In genomic region chr11:6619021-6619745, GRCh38 we compare ENCODE assay signal across 8 cellular contexts. TPM values are rescaled to one million over a fixed set of nuclear protein-coding genes. Genes with fewer than 3 reads are reported as not detected.
A peak's percentile ranks its signal among the peaks of the same experiment; 100 is the strongest.
DNase-seq lines count a peak whose midpoint lies in the region; ATAC-seq and TF ChIP-seq lines count a peak whose summit lies in the region.

TSS of gene TPP1 (minus strand) at chr11:6619422. CDS start at chr11:6619400, 22 bp downstream.

- peak; percentile 96 for DNase-seq in EH (ENCODE audit: low read depth)
- peak; percentile 18 for DNase-seq in GOT3 (lab: John Stamatoyannopoulos, UW)
- DNase-seq in LHCN-M2 (ENCODE audit: low read depth): peak; percentile 95
- peak; percentile 91 for DNase-seq in RPMI7951 (ENCODE audit: low read depth)
- DNase-seq in activated T-helper 1 cell treated with anti-CD3 and anti-CD28 coated beads, Interleukin-12 subunit alpha, Interleukin-12 subunit beta, Interleukin-2, Interleukin-4 antibody, amounts not matched to agents 30 ng/mL and 10 ng/mL and 1 ng/mL, durations not matched to agents 14 hours and 24 hours and 36 hours (ENCODE audit: low spot score): peak; percentile 89
- DNase-seq in fibroblast of lung (ENCODE audit: low read depth in 2 of 2): peak; percentile 89 to 95
- peak; percentile 76 to 94 (median 90) for DNase-seq in naive thymus-derived CD4-positive, alpha-beta T cell
- DNase-seq in stimulated activated naive B cell treated with anti-CD40 and anti-IgM and Interleukin-4, amounts not matched to agents 10 μg/mL and 1 μg/mL and 100 μg/mL, for 72 hours: peak; percentile 97

- H2AFZ ChIP-seq in fibroblast of lung (ENCODE audit: low read length): peak within 1 kb of the TSS; percentile 96

- H3K4me1 Mint-ChIP-seq in activated T-helper 1 cell treated with anti-CD3 and anti-CD28 coated beads, Interleukin-12 subunit alpha, Interleukin-12 subunit beta, Interleukin-2, Interleukin-4 antibody, amounts not matched to agents 30 ng/mL and 10 ng/mL and 1 ng/mL, durations not matched to agents 14 hours and 24 hours and 36 hours (ENCODE audit: low read depth): no peaks in the 10 kb centered on the region
- H3K4me1 Mint-ChIP-seq in naive thymus-derived CD4-positive, alpha-beta T cell: peaks cover 7 to 17% (median 9%) of the 10 kb centered on the region in 7 donors
- H3K4me1 Mint-ChIP-seq in stimulated activated naive B cell treated with anti-CD40 and anti-IgM and Interleukin-4, amounts not matched to agents 10 μg/mL and 1 μg/mL and 100 μg/mL, for 72 hours: peaks cover 23 to 25% of the 10 kb centered on the region in 2 donors

- H3K36me3 ChIP-seq in fibroblast of lung (ENCODE audit: control insufficient read depth, insufficient read depth, low read length): peaks cover 10% of the 10 kb centered on the region
- H3K36me3 ChIP-seq in naive thymus-derived CD4-positive, alpha-beta T cell (ENCODE audit: control insufficient read depth in 2 of 3, insufficient read depth in 3 of 3, low read length in 3 of 3): peaks cover 0 to 28% (median 0%) of the 10 kb centered on the region in 3 experiments

- intact Hi-C loops in activated T-helper 1 cell treated with anti-CD3 and anti-CD28 coated beads, Interleukin-12 subunit alpha, Interleukin-12 subunit beta, Interleukin-2, Interleukin-4 antibody, amounts not matched to agents 30 ng/mL and 10 ng/mL and 1 ng/mL, durations not matched to agents 14 hours and 24 hours and 36 hours (cut with micrococcal nuclease): loop anchor here (1.0 to 10.0 kb wide), 9 partner anchors 8 to 934 kb away; partner anchors contain the start of genes FHIP1B, ILK, MRPL17 and RRP8
- intact Hi-C loops in naive thymus-derived CD4-positive, alpha-beta T cell (cut with micrococcal nuclease): loop anchor here (1.0 to 10.0 kb wide), 14 partner anchors 15 to 992 kb away; partner anchors contain the start of genes FHIP1B (in 2 of the 2), MRPL17 (in 2 of the 2), DCHS1 (in 1 of the 2) and ILK (in 1 of the 2)

- CTCF ChIA-PET in naive thymus-derived CD4-positive, alpha-beta T cell (lab: Charles Lee): interaction anchor here (0.7 to 3.1 kb wide), 17 partner anchors 9 to 240 kb away, joined by 3 to 25 read pairs (median 4); partner anchors contain the start of genes ILK and MRPL17

- H3K79me2 ChIP-seq in fibroblast of lung (ENCODE audit: control insufficient read depth, insufficient read depth, low read length): peaks cover 13% of the 10 kb centered on the region

- no peak within 1 kb of the TSS for H3K4me3 Mint-ChIP-seq in activated T-helper 1 cell treated with anti-CD3 and anti-CD28 coated beads, Interleukin-12 subunit alpha, Interleukin-12 subunit beta, Interleukin-2, Interleukin-4 antibody, amounts not matched to agents 30 ng/mL and 10 ng/mL and 1 ng/mL, durations not matched to agents 14 hours and 24 hours and 36 hours
- no peak within 1 kb of the TSS for H3K4me3 Mint-ChIP-seq in naive thymus-derived CD4-positive, alpha-beta T cell
- H3K4me3 Mint-ChIP-seq in stimulated activated naive B cell treated with anti-CD40 and anti-IgM and Interleukin-4, amounts not matched to agents 10 μg/mL and 1 μg/mL and 100 μg/mL, for 72 hours: no peak within 1 kb of the TSS

- peak within 1 kb of the TSS; percentile 99 for H3K4me2 ChIP-seq in fibroblast of lung (ENCODE audit: extremely low read depth, insufficient read depth, low read length)

- H3K4me1 ChIP-seq in fibroblast of lung (ENCODE audit: control insufficient read depth, extremely low read depth, insufficient read depth, low read length): peaks cover 4% of the 10 kb centered on the region
- peaks cover 6 to 22% of the 10 kb centered on the region in 2 donors for H3K4me1 ChIP-seq in naive thymus-derived CD4-positive, alpha-beta T cell (ENCODE audit: control insufficient read depth in 2 of 2, insufficient read depth in 2 of 2, low read length in 2 of 2)

- H3K36me3 Mint-ChIP-seq in activated T-helper 1 cell treated with anti-CD3 and anti-CD28 coated beads, Interleukin-12 subunit alpha, Interleukin-12 subunit beta, Interleukin-2, Interleukin-4 antibody, amounts not matched to agents 30 ng/mL and 10 ng/mL and 1 ng/mL, durations not matched to agents 14 hours and 24 hours and 36 hours (ENCODE audit: low read depth): peaks cover 10% of the 10 kb centered on the region
- H3K36me3 Mint-ChIP-seq in naive thymus-derived CD4-positive, alpha-beta T cell: peaks cover 8 to 23% (median 10%) of the 10 kb centered on the region in 5 donors
- H3K36me3 Mint-ChIP-seq in stimulated activated naive B cell treated with anti-CD40 and anti-IgM and Interleukin-4, amounts not matched to agents 10 μg/mL and 1 μg/mL and 100 μg/mL, for 72 hours: peaks cover 6 to 17% of the 10 kb centered on the region in 2 donors

- H3K9me3 Mint-ChIP-seq in activated T-helper 1 cell treated with anti-CD3 and anti-CD28 coated beads, Interleukin-12 subunit alpha, Interleukin-12 subunit beta, Interleukin-2, Interleukin-4 antibody, amounts not matched to agents 30 ng/mL and 10 ng/mL and 1 ng/mL, durations not matched to agents 14 hours and 24 hours and 36 hours: no peaks in the 10 kb centered on the region
- no peaks in the 10 kb centered on the region for H3K9me3 Mint-ChIP-seq in naive thymus-derived CD4-positive, alpha-beta T cell
- H3K9me3 Mint-ChIP-seq in stimulated activated naive B cell treated with anti-CD40 and anti-IgM and Interleukin-4, amounts not matched to agents 10 μg/mL and 1 μg/mL and 100 μg/mL, for 72 hours: no peaks in the 10 kb centered on the region

- no peaks in the 10 kb centered on the region for H3K27me3 Mint-ChIP-seq in activated T-helper 1 cell treated with anti-CD3 and anti-CD28 coated beads, Interleukin-12 subunit alpha, Interleukin-12 subunit beta, Interleukin-2, Interleukin-4 antibody, amounts not matched to agents 30 ng/mL and 10 ng/mL and 1 ng/mL, durations not matched to agents 14 hours and 24 hours and 36 hours (ENCODE audit: insufficient read depth)
- H3K27me3 Mint-ChIP-seq in naive thymus-derived CD4-positive, alpha-beta T cell: no peaks in the 10 kb centered on the region
- no peaks in the 10 kb centered on the region for H3K27me3 Mint-ChIP-seq in stimulated activated naive B cell treated with anti-CD40 and anti-IgM and Interleukin-4, amounts not matched to agents 10 μg/mL and 1 μg/mL and 100 μg/mL, for 72 hours

- peak within 1 kb of the TSS; percentile 70 for H3K9ac ChIP-seq in fibroblast of lung (ENCODE audit: insufficient read depth, low read length)

- peak within 1 kb of the TSS; percentile 88 for H3K27ac ChIP-seq in fibroblast of lung (ENCODE audit: insufficient read depth, low read length)
- H3K27ac ChIP-seq in naive thymus-derived CD4-positive, alpha-beta T cell (ENCODE audit: low read depth, low read length): peak within 1 kb of the TSS; percentile 87

- peak; percentile 96 for ATAC-seq in naive thymus-derived CD4-positive, alpha-beta T cell
- peak; percentile 91 to 94 for ATAC-seq in stimulated activated naive B cell treated with anti-CD40 and anti-IgM and Interleukin-4, amounts not matched to agents 10 μg/mL and 1 μg/mL and 100 μg/mL, for 72 hours (replicated peaks)

- H3K27me3 ChIP-seq in fibroblast of lung (ENCODE audit: control insufficient read depth, insufficient read depth, low read length): no peaks in the 10 kb centered on the region
- no peaks in the 10 kb centered on the region for H3K27me3 ChIP-seq in naive thymus-derived CD4-positive, alpha-beta T cell (ENCODE audit: control insufficient read depth in 2 of 2, insufficient read depth in 2 of 2, low read length in 2 of 2)

- peak within 1 kb of the TSS; percentile 93 to 99 (median 96) for H3K4me3 ChIP-seq in fibroblast of lung (replicated peaks in 1 of 4; ENCODE audit: control extremely low read depth in 1 of 4, insufficient read depth in 1 of 4, low read depth in 3 of 4, low read length in 4 of 4)
- H3K4me3 ChIP-seq in naive thymus-derived CD4-positive, alpha-beta T cell (ENCODE audit: low read length): peak within 1 kb of the TSS; percentile 91

- H3K9me3 ChIP-seq in fibroblast of lung (ENCODE audit: control insufficient read depth, insufficient read depth, low read depth, low read length): no peaks in the 10 kb centered on the region
- no peaks in the 10 kb centered on the region for H3K9me3 ChIP-seq in naive thymus-derived CD4-positive, alpha-beta T cell (ENCODE audit: control insufficient read depth in 2 of 3, low read length in 3 of 3)

- TF ChIP-seq CTCF in fibroblast of lung (conservative IDR thresholded peaks at IDR 0.05 in 1 of 2, IDR thresholded peaks at IDR 0.05 in 1 of 2; ENCODE audit: low read depth in 1 of 2, low read length in 2 of 2): no peak

- no peaks in the 10 kb centered on the region for H4K20me1 ChIP-seq in fibroblast of lung (ENCODE audit: control insufficient read depth, extremely low read depth, insufficient read depth, low read length)

- no peak within 1 kb of the TSS for H3K27ac Mint-ChIP-seq in activated T-helper 1 cell treated with anti-CD3 and anti-CD28 coated beads, Interleukin-12 subunit alpha, Interleukin-12 subunit beta, Interleukin-2, Interleukin-4 antibody, amounts not matched to agents 30 ng/mL and 10 ng/mL and 1 ng/mL, durations not matched to agents 14 hours and 24 hours and 36 hours
- H3K27ac Mint-ChIP-seq in naive thymus-derived CD4-positive, alpha-beta T cell: no peak within 1 kb of the TSS
- no peak within 1 kb of the TSS for H3K27ac Mint-ChIP-seq in stimulated activated naive B cell treated with anti-CD40 and anti-IgM and Interleukin-4, amounts not matched to agents 10 μg/mL and 1 μg/mL and 100 μg/mL, for 72 hours

- POLR2A ChIA-PET in naive thymus-derived CD4-positive, alpha-beta T cell (lab: Charles Lee): interaction anchor here (0.8 to 3.5 kb wide), 23 partner anchors 10 to 234 kb away, joined by 3 to 70 read pairs (median 4); partner anchors contain the start of genes ARFIP2, DCHS1, ILK and MRPL17

RNA-seq across cellular contexts. Expression of gene TPP1, which starts in this region (rescaled TPM):
- total RNA-seq in LHCN-M2 (2014; rRNA removed) (22.1 and 36.1 TPM in 2 replicates), fibroblast of lung (93.7 and 127 TPM in 2 replicates)
- polyA plus RNA-seq in LHCN-M2 (2012): 62.3 TPM
- 20.3 and 22.6 TPM in 2 replicates for total RNA-seq in RPMI7951 (2014; rRNA removed; shearing (Covaris generic))
- 38.4 and 40.3 TPM in 2 replicates for total RNA-seq in activated T-helper 1 cell treated with anti-CD3 and anti-CD28 coated beads, Interleukin-12 subunit alpha, Interleukin-12 subunit beta, Interleukin-2, Interleukin-4 antibody, amounts not matched to agents 30 ng/mL and 10 ng/mL and 1 ng/mL, durations not matched to agents 14 hours and 24 hours and 36 hours
- polyA plus RNA-seq in fibroblast of lung: 136 and 195 TPM in 2 replicates
- 76.3 and 89.6 TPM in 2 replicates for polyA plus RNA-seq in fibroblast of lung (2012)
- polyA minus RNA-seq in fibroblast of lung (ENCODE audit: low replicate concordance): 189 and 228 TPM in 2 replicates
- total RNA-seq in naive thymus-derived CD4-positive, alpha-beta T cell: 100 to 1,000 TPM in 3 of 5 experiments, 10 to 100 TPM in 2; 49.9 to 160 (median 134) TPM
- 100 to 1,000 TPM in 1 of 2 donors, 10 to 100 TPM in 1; 91.6 to 116 TPM for polyA plus RNA-seq in naive thymus-derived CD4-positive, alpha-beta T cell

Comparison
In these comparisons a context has a peak if more than half of its experiments do, and no peak if none do; other contexts are left out.
1. Peak in every context shown above with its lines: DNase-seq, ATAC-seq, H3K4me3 ChIP-seq and H3K27ac ChIP-seq.
2. DNase-seq: peak in every context shown above with its lines; median percentile 97 in stimulated activated naive B cell treated with anti-CD40 and anti-IgM and Interleukin-4, amounts not matched to agents 10 μg/mL and 1 μg/mL and 100 μg/mL, for 72 hours; 96 in EH; 95 in LHCN-M2; 92 in fibroblast of lung; 91 in RPMI7951; 90 in naive thymus-derived CD4-positive, alpha-beta T cell; 89 in activated T-helper 1 cell treated with anti-CD3 and anti-CD28 coated beads, Interleukin-12 subunit alpha, Interleukin-12 subunit beta, Interleukin-2, Interleukin-4 antibody, amounts not matched to agents 30 ng/mL and 10 ng/mL and 1 ng/mL, durations not matched to agents 14 hours and 24 hours and 36 hours; 18 in GOT3.